ENCODE assay signal across 20 cellular contexts in genomic region chr20:527571-527886, GRCh38.
"Had no signal": no experiment of that assay in that cellular context is flagged by ENCODE, and none has a peak within 500 bp of the region (broad histone marks: within the 10 kb centered on the region; RNA-seq: fewer than 3 reads in every experiment).

No MANE protein-coding gene starts in this region.

- FAIRE-seq: kidney had no signal

- H3K27me3 ChIP-seq: cardiac muscle cell, left lung, upper lobe of right lung had no signal

- DNase-seq: activated CD4-positive, alpha-beta T cell treated with anti-CD3 and anti-CD28 coated beads, Interleukin-2, amount 10 ng/mL, durations not matched to agents 7 days and 5 days; activated CD8-positive, alpha-beta memory T cell treated with anti-CD3 and anti-CD28 coated beads, Interleukin-2, amount 50 U/mL, for 48 hours; activated naive CD4-positive, alpha-beta T cell; activated naive CD8-positive, alpha-beta T cell treated with anti-CD3 and anti-CD28 coated beads, Interleukin-2, amount 10 ng/mL, durations not matched to agents 7 days and 5 days; activated T-cell treated with anti-CD3 and anti-CD28 coated beads, Interleukin-2, amount 50 U/mL, for 4 hours; amygdala; cortex of kidney; endodermal cell; kidney; left lung; midbrain; retina; stimulated activated CD4-positive, alpha-beta T cell treated with anti-CD3 and anti-CD28 coated beads, Interleukin-4, amount 100 ng/mL, for 24 hours; stimulated activated naive CD4-positive, alpha-beta T cell treated with Interleukin-2 at 50 U/mL for 16 hours; SW 1271; T-helper 17 cell; upper lobe of right lung had no signal

- H3K9me3 ChIP-seq: thoracic aorta, upper lobe of right lung had no signal

- H3K27ac ChIP-seq: cardiac muscle cell, left lung, thoracic aorta, upper lobe of right lung had no signal

- ATAC-seq: activated T-cell treated with anti-CD3 and anti-CD28 coated beads, Interleukin-2, amount 50 U/mL, for 4 hours; left lung; natural killer cell treated with Interleukin-12 subunit alpha and Interleukin-12 subunit beta and Interleukin-15 and Interleukin-18, amount 100 ng/mL, for 72 hours; T-helper 17 cell; upper lobe of right lung had no signal

- H3K4me1 ChIP-seq: upper lobe of right lung had no signal

- H3K4me3 ChIP-seq: cardiac muscle cell, left lung, thoracic aorta, upper lobe of right lung had no signal
